ENCODE assay signal across 1 cellular context in the genomic region with DNA sequence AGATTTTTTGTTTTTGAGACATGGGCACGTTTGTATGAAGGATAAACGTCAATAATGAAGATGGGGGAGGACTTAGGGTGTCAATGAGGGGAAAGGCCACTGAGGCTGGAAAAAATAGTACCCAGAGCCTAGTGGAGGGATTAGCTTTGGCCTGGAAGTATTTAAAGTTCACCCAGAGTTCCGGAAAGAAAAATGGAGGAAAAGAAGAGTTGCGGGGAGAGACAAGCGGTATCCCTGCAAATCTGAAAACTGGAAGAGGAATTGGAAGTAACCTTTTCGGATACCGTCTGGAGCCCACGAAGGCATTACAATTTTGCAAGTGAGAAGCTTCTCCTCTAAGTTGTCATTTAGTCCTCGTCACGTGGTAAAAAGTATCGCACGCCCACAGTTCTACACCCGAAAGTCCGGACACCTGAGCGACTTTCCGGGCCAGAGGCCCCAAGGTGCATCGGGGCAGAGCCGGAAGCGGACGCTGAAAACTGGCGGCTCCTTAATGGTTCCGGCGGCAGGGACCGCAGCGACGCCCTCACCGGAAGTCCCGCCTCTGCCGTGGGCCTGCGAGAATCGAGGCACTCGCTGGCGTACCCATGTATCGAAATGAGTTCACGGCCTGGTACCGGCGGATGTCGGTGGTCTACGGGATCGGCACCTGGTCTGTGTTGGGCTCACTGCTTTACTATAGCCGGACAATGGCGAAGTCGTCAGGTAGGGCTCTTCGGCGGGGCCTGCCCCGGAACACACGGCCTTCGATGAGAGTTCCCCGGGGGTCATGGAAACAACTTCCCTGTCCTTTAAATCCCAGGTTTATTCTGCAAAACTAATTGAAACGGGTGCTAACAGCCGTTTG.
TF ChIP-seq lines count a peak whose summit lies in the region.

SMIM26 (plus strand) TSS at position 541 of the 847 bp plus-strand sequence; CDS start at position 588, 47 bp downstream.

TF ChIP-seq in HEK293, 187 proteins besides CTCF, POLR2A, EP300 and RAD21 (continued from another document and continues in another):
- TF ChIP-seq ZBTB6 (tag by site-specific recombination; IDR thresholded peaks at IDR 0.05) (no peak), ZBTB20 (tag by site-specific recombination; IDR thresholded peaks at IDR 0.05) (no peak), ZNF621 (tag by site-specific recombination; IDR thresholded peaks at IDR 0.05) (no peak), ZFP41 (tag by site-specific recombination; IDR thresholded peaks at IDR 0.05; ENCODE audit: borderline replicate concordance) (no peak), GLI2 (tag by site-specific recombination; IDR thresholded peaks at IDR 0.05; ENCODE audit: borderline replicate concordance, low read depth) (no peak), ZNF37A (tag by site-specific recombination; IDR thresholded peaks at IDR 0.05) (no peak), KLF16 (tag by site-specific recombination; IDR thresholded peaks at IDR 0.05) (no peak), ZNF549 (tag by site-specific recombination; IDR thresholded peaks at IDR 0.05) (no peak), SCRT1 (tag by site-specific recombination; IDR thresholded peaks at IDR 0.05; ENCODE audit: borderline replicate concordance) (no peak), ZNF791 (tag by site-specific recombination; IDR thresholded peaks at IDR 0.05) (no peak), ZNF629 (tag by site-specific recombination; IDR thresholded peaks at IDR 0.05) (peak; percentile 77), BCL11A (tag by site-specific recombination; IDR thresholded peaks at IDR 0.05; ENCODE audit: low read depth) (no peak), ZNF830 (tag by site-specific recombination; IDR thresholded peaks at IDR 0.05; ENCODE audit: low read depth) (no peak), HOXD13 (CRISPR knock-in tag; IDR thresholded peaks at IDR 0.05; ENCODE audit: borderline replicate concordance) (no peak), ZNF664 (tag by site-specific recombination; IDR thresholded peaks at IDR 0.05) (no peak), ZBTB49 (tag by site-specific recombination; IDR thresholded peaks at IDR 0.05; ENCODE audit: low read depth) (no peak), ZNF24 (tag by site-specific recombination; IDR thresholded peaks at IDR 0.05) (peak; percentile 82), ZNF214 (tag by site-specific recombination; IDR thresholded peaks at IDR 0.05; ENCODE audit: borderline replicate concordance) (no peak), ZNF837 (tag by site-specific recombination; IDR thresholded peaks at IDR 0.05) (no peak), GFI1B (tag by site-specific recombination; IDR thresholded peaks at IDR 0.05) (no peak), ZNF311 (tag by site-specific recombination; IDR thresholded peaks at IDR 0.05; ENCODE audit: borderline replicate concordance) (no peak), ZNF580 (tag by site-specific recombination; IDR thresholded peaks at IDR 0.05) (0 out of 2 replicates have a peak, but pooled peaks have one; percentile 72), ZNF843 (tag by site-specific recombination; IDR thresholded peaks at IDR 0.05) (0 out of 2 replicates have a peak, but pooled peaks have one; percentile 29), KLF1 (tag by site-specific recombination; IDR thresholded peaks at IDR 0.05) (no peak), OSR2 (tag by site-specific recombination; IDR thresholded peaks at IDR 0.05) (no peak), ZNF48 (tag by site-specific recombination; IDR thresholded peaks at IDR 0.05) (no peak), PATZ1 (tag by site-specific recombination; IDR thresholded peaks at IDR 0.05) (no peak), GLI4 (tag by site-specific recombination; IDR thresholded peaks at IDR 0.05) (no peak), ZNF133 (tag by site-specific recombination; IDR thresholded peaks at IDR 0.05) (no peak), ZNF155 (tag by site-specific recombination; IDR thresholded peaks at IDR 0.05) (no peak), ZNF423 (tag by site-specific recombination; IDR thresholded peaks at IDR 0.05) (no peak), ZNF350 (tag by site-specific recombination; IDR thresholded peaks at IDR 0.05) (no peak), ZNF626 (tag by site-specific recombination; IDR thresholded peaks at IDR 0.05) (no peak), BCL11B (tag by site-specific recombination; IDR thresholded peaks at IDR 0.05; ENCODE audit: low read depth) (no peak), KLF7 (tag by site-specific recombination; IDR thresholded peaks at IDR 0.05; ENCODE audit: borderline replicate concordance) (no peak), ZNF623 (tag by site-specific recombination; IDR thresholded peaks at IDR 0.05) (no peak)
- TF ChIP-seq, protein P1, sequence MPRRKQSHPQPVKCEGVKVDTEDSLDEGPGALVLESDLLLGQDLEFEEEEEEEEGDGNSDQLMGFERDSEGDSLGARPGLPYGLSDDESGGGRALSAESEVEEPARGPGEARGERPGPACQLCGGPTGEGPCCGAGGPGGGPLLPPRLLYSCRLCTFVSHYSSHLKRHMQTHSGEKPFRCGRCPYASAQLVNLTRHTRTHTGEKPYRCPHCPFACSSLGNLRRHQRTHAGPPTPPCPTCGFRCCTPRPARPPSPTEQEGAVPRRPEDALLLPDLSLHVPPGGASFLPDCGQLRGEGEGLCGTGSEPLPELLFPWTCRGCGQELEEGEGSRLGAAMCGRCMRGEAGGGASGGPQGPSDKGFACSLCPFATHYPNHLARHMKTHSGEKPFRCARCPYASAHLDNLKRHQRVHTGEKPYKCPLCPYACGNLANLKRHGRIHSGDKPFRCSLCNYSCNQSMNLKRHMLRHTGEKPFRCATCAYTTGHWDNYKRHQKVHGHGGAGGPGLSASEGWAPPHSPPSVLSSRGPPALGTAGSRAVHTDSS (tag by site-specific recombination; IDR thresholded peaks at IDR 0.05) = no peak
- TF ChIP-seq, protein P2, sequence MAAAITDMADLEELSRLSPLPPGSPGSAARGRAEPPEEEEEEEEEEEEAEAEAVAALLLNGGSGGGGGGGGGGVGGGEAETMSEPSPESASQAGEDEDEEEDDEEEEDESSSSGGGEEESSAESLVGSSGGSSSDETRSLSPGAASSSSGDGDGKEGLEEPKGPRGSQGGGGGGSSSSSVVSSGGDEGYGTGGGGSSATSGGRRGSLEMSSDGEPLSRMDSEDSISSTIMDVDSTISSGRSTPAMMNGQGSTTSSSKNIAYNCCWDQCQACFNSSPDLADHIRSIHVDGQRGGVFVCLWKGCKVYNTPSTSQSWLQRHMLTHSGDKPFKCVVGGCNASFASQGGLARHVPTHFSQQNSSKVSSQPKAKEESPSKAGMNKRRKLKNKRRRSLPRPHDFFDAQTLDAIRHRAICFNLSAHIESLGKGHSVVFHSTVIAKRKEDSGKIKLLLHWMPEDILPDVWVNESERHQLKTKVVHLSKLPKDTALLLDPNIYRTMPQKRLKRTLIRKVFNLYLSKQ (tag by site-specific recombination; IDR thresholded peaks at IDR 0.05; ENCODE audit: borderline replicate concordance) = no peak
- TF ChIP-seq, protein P3, sequence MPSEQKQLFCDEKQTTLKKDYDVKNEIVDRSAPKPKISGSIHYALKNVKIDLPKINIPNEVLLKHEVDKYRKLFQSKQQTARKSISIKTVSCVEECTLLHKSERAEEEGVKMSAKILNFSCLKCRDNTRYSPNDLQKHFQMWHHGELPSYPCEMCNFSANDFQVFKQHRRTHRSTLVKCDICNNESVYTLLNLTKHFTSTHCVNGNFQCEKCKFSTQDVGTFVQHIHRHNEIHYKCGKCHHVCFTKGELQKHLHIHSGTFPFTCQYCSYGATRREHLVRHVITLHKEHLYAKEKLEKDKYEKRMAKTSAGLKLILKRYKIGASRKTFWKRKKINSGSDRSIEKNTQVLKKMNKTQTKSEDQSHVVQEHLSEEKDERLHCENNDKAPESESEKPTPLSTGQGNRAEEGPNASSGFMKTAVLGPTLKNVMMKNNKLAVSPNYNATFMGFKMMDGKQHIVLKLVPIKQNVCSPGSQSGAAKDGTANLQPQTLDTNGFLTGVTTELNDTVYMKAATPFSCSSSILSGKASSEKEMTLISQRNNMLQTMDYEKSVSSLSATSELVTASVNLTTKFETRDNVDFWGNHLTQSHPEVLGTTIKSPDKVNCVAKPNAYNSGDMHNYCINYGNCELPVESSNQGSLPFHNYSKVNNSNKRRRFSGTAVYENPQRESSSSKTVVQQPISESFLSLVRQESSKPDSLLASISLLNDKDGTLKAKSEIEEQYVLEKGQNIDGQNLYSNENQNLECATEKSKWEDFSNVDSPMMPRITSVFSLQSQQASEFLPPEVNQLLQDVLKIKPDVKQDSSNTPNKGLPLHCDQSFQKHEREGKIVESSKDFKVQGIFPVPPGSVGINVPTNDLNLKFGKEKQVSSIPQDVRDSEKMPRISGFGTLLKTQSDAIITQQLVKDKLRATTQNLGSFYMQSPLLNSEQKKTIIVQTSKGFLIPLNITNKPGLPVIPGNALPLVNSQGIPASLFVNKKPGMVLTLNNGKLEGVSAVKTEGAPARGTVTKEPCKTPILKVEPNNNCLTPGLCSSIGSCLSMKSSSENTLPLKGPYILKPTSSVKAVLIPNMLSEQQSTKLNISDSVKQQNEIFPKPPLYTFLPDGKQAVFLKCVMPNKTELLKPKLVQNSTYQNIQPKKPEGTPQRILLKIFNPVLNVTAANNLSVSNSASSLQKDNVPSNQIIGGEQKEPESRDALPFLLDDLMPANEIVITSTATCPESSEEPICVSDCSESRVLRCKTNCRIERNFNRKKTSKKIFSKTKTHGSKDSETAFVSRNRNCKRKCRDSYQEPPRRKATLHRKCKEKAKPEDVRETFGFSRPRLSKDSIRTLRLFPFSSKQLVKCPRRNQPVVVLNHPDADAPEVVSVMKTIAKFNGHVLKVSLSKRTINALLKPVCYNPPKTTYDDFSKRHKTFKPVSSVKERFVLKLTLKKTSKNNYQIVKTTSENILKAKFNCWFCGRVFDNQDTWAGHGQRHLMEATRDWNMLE (tag by site-specific recombination; conservative IDR thresholded peaks at IDR 0.05; ENCODE audit: low read depth) = peak; percentile 100
- TF ChIP-seq, protein P4, sequence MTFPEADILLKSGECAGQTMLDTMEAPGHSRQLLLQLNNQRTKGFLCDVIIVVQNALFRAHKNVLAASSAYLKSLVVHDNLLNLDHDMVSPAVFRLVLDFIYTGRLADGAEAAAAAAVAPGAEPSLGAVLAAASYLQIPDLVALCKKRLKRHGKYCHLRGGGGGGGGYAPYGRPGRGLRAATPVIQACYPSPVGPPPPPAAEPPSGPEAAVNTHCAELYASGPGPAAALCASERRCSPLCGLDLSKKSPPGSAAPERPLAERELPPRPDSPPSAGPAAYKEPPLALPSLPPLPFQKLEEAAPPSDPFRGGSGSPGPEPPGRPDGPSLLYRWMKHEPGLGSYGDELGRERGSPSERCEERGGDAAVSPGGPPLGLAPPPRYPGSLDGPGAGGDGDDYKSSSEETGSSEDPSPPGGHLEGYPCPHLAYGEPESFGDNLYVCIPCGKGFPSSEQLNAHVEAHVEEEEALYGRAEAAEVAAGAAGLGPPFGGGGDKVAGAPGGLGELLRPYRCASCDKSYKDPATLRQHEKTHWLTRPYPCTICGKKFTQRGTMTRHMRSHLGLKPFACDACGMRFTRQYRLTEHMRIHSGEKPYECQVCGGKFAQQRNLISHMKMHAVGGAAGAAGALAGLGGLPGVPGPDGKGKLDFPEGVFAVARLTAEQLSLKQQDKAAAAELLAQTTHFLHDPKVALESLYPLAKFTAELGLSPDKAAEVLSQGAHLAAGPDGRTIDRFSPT (tag by site-specific recombination; IDR thresholded peaks at IDR 0.05) = no peak
- TF ChIP-seq, protein P5, sequence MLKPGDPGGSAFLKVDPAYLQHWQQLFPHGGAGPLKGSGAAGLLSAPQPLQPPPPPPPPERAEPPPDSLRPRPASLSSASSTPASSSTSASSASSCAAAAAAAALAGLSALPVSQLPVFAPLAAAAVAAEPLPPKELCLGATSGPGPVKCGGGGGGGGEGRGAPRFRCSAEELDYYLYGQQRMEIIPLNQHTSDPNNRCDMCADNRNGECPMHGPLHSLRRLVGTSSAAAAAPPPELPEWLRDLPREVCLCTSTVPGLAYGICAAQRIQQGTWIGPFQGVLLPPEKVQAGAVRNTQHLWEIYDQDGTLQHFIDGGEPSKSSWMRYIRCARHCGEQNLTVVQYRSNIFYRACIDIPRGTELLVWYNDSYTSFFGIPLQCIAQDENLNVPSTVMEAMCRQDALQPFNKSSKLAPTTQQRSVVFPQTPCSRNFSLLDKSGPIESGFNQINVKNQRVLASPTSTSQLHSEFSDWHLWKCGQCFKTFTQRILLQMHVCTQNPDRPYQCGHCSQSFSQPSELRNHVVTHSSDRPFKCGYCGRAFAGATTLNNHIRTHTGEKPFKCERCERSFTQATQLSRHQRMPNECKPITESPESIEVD (tag by site-specific recombination; IDR thresholded peaks at IDR 0.05) = no peak; the same call in 1 of the 2 replicates
